ENCODE assay signal across 17 cellular contexts in genomic region chr5:42515504-42515903, GRCh38.
DNase-seq lines count a peak whose midpoint lies in the region; ATAC-seq, FAIRE-seq and TF ChIP-seq lines count a peak whose summit lies in the region.
"Had no signal": no experiment of that assay in that cellular context is flagged by ENCODE, and none has a peak within 500 bp of the region (broad histone marks: within the 10 kb centered on the region; RNA-seq: fewer than 3 reads in every experiment).

No MANE protein-coding gene starts in this region.

- TF ChIP-seq POLR2A in HepG2 (IDR thresholded peaks at IDR 0.05; ENCODE audit: insufficient read depth in 1 of 2, low read depth in 2 of 2, low read length in 2 of 2): no peak

- H2AFZ ChIP-seq in HepG2 (ENCODE audit: low read length): no peak overlapping the region
- H2AFZ ChIP-seq: GM23248 had no signal

- H3K4me2 ChIP-seq in HepG2 (ENCODE audit: low read depth, low read length): peak overlapping the region; percentile 9; the same call in 1 of the 2 replicates
- H3K4me2 ChIP-seq: BLaER1 treated with 17β-estradiol and CSF1 and Interleukin-3, amounts not matched to agents 10 nM and 100 nM had no signal

- H3K36me3 Mint-ChIP-seq in activated CD4-positive, alpha-beta memory T cell treated with anti-CD3 and anti-CD28 coated beads for 36 hours: no peaks in the 10 kb centered on the region
- H3K36me3 Mint-ChIP-seq: CD8-positive, alpha-beta T cell had no signal

- no peak overlapping the region for H3K9ac ChIP-seq in colonic mucosa (ENCODE audit: low read depth in 2 of 2, low read length in 2 of 2)
- H3K9ac ChIP-seq in HepG2 (ENCODE audit: insufficient read depth, low read depth, low read length): no peak overlapping the region
- H3K9ac ChIP-seq: BLaER1 treated with 17β-estradiol and CSF1 and Interleukin-3, amounts not matched to agents 10 nM and 100 nM; GM23248 had no signal

- CTCF ChIA-PET in HepG2 (lab: Yijun Ruan, JAX; ENCODE audit: low intra/inter-chr PET ratio, low total read pairs): no interaction called here
- CTCF ChIA-PET in activated CD4-positive, alpha-beta memory T cell treated with anti-CD3 and anti-CD28 coated beads for 36 hours (lab: Charles Lee): interaction anchor here (0.6 to 2.7 kb wide), 2 partner anchors 47 to 252 kb away, joined by 4 to 10 read pairs; no protein-coding TSS in a partner anchor

- POLR2A ChIA-PET in HepG2 (lab: Yijun Ruan, JAX): no interaction called here
- POLR2A ChIA-PET in activated CD4-positive, alpha-beta memory T cell treated with anti-CD3 and anti-CD28 coated beads for 36 hours (lab: Charles Lee): no interaction called here

- H3K79me2 ChIP-seq in HepG2 (ENCODE audit: insufficient read depth, low read length): no peaks in the 10 kb centered on the region

- H3K9me3 Mint-ChIP-seq in activated CD4-positive, alpha-beta memory T cell treated with anti-CD3 and anti-CD28 coated beads for 36 hours: no peaks in the 10 kb centered on the region
- H3K9me3 Mint-ChIP-seq: CD8-positive, alpha-beta T cell had no signal

- intact Hi-C loops in colonic mucosa (cut with DNase I): no loop called here
- intact Hi-C loops in HepG2 (cut with micrococcal nuclease; ENCODE audit: unreplicated experiment): loop anchor here (10.0 kb wide), 2 partner anchors 249 to 369 kb away; no protein-coding TSS in a partner anchor
- intact Hi-C loops in psoas muscle (cut with DNase I): loop anchor here (1.0 to 10.0 kb wide), 5 partner anchors 42 to 91 kb away; partner anchors contain the start of gene GHR (in 1 of the 2)
- intact Hi-C loops in activated CD4-positive, alpha-beta memory T cell treated with anti-CD3 and anti-CD28 coated beads for 36 hours (cut with micrococcal nuclease): no loop called here

- TF ChIP-seq RAD21 in HepG2 (CRISPR knock-in tag; IDR thresholded peaks at IDR 0.05): no peak

- H3K36me3 ChIP-seq in colonic mucosa (no peaks in the 10 kb centered on the region), HepG2 (replicated peaks in 1 of 2; ENCODE audit: control insufficient read depth in 1 of 2, insufficient read depth in 2 of 2, low read length in 2 of 2) (no peaks in the 10 kb centered on the region), psoas muscle (ENCODE audit: insufficient read depth in 1 of 2, low read depth in 1 of 2) (no peaks in the 10 kb centered on the region)

- no peaks in the 10 kb centered on the region for H3K27me3 Mint-ChIP-seq in activated CD4-positive, alpha-beta memory T cell treated with anti-CD3 and anti-CD28 coated beads for 36 hours
- H3K27me3 Mint-ChIP-seq: B cell had no signal

- TF ChIP-seq CTCF in colonic mucosa (IDR thresholded peaks at IDR 0.05) (no peak), HepG2 (CRISPR knock-in tag; IDR thresholded peaks at IDR 0.05) (no peak), psoas muscle (IDR thresholded peaks at IDR 0.05) (no peak)

- H3K27me3 ChIP-seq in colonic mucosa: no peaks in the 10 kb centered on the region
- no peaks in the 10 kb centered on the region for H3K27me3 ChIP-seq in HepG2 (ENCODE audit: control insufficient read depth in 1 of 2, insufficient read depth in 2 of 2, low read length in 2 of 2)
- H3K27me3 ChIP-seq in psoas muscle (ENCODE audit: insufficient read depth in 3 of 3, low read length in 2 of 3): no peaks in the 10 kb centered on the region
- H3K27me3 ChIP-seq: BLaER1 treated with 17β-estradiol and CSF1 and Interleukin-3, amounts not matched to agents 10 nM and 100 nM had no signal

- H3K4me1 ChIP-seq in colonic mucosa (no peaks in the 10 kb centered on the region), HepG2 (ENCODE audit: insufficient read depth, low read length) (peaks cover 32% of the 10 kb centered on the region), psoas muscle (peaks cover 62% of the 10 kb centered on the region)

- H3K4me1 Mint-ChIP-seq in activated CD4-positive, alpha-beta memory T cell treated with anti-CD3 and anti-CD28 coated beads for 36 hours (ENCODE audit: low read depth): no peaks in the 10 kb centered on the region
- H3K4me1 Mint-ChIP-seq: B cell had no signal

- H3K27ac Mint-ChIP-seq in activated CD4-positive, alpha-beta memory T cell treated with anti-CD3 and anti-CD28 coated beads for 36 hours: no peak overlapping the region
- H3K27ac Mint-ChIP-seq: B cell; CD8-positive, alpha-beta T cell had no signal

- TF ChIP-seq EP300 in HepG2 (IDR thresholded peaks at IDR 0.05; ENCODE audit: low read depth in 2 of 2, low read length in 2 of 2) (no peak), HepG2 (CRISPR knock-in tag; IDR thresholded peaks at IDR 0.05; ENCODE audit: borderline replicate concordance) (no peak)

- H3K4me3 Mint-ChIP-seq in activated CD4-positive, alpha-beta memory T cell treated with anti-CD3 and anti-CD28 coated beads for 36 hours: no peak overlapping the region
- H3K4me3 Mint-ChIP-seq: B cell; CD8-positive, alpha-beta T cell had no signal

- no peak for ATAC-seq in HepG2
- no peak for ATAC-seq in psoas muscle
- no peak for ATAC-seq in SK-N-SH treated with all-trans-retinoic acid at 6 μM for 48 hours
- ATAC-seq: CD8-positive, alpha-beta T cell had no signal

- no peaks in the 10 kb centered on the region for H4K20me1 ChIP-seq in HepG2 (ENCODE audit: insufficient read depth, low read length)

- no peak for DNase-seq in colonic mucosa
- DNase-seq in HepG2 (ENCODE audit: low spot score): peak; percentile 5
- no peak for DNase-seq in psoas muscle
- no peak for DNase-seq in activated CD4-positive, alpha-beta memory T cell treated with anti-CD3 and anti-CD28 coated beads for 36 hours
- DNase-seq in GM19240 (ENCODE audit: insufficient read length, low spot score): no peak
- DNase-seq: Calu3; CD8-positive, alpha-beta T cell; DMS79 treated with DMSO at 0.1 percent for 48 hours; GF-D8; GM23248; HCEC 1CT; IMR-90 had no signal

- in situ Hi-C loops in HepG2 (cut with HindIII; ENCODE audit: extremely low pct_ligation_motif_present, low pct_unique_long_range_greater_than_20kb): no loop called here

- H3K9me3 ChIP-seq in colonic mucosa: no peaks in the 10 kb centered on the region
- no peaks in the 10 kb centered on the region for H3K9me3 ChIP-seq in HepG2 (ENCODE audit: low read length)
- no peaks in the 10 kb centered on the region for H3K9me3 ChIP-seq in psoas muscle

- H3K27ac ChIP-seq in colonic mucosa (peak overlapping the region; percentile 42), HepG2 (ENCODE audit: extremely low read length, insufficient read depth, low read length) (no peak overlapping the region), psoas muscle (peak overlapping the region; percentile 88)
- H3K27ac ChIP-seq: BLaER1 treated with 17β-estradiol and CSF1 and Interleukin-3, amounts not matched to agents 10 nM and 100 nM; GM23248; HL-60 had no signal

- no TSS peak for BruUV-seq in HepG2 (replicated peaks; lab: Mats Ljungman, UMichigan)

- no peak for FAIRE-seq in HepG2 (lab: Jason Lieb, UNC)
- FAIRE-seq: H54 had no signal

- WGBS in HepG2 (ENCODE audit: low lambda C conversion rate): 50% methylated on average over 3 of the region's 3 CpGs
- 90 to 92% (median 90%) methylated on average over 3 of the region's 3 CpGs for WGBS in psoas muscle, 3 donors

- H3K4me3 ChIP-seq in colonic mucosa (no peak overlapping the region), HepG2 (replicated peaks in 1 of 3; ENCODE audit: insufficient read depth in 1 of 3, low read depth in 2 of 3, low read length in 3 of 3) (no peak overlapping the region), psoas muscle (no peak overlapping the region)
- H3K4me3 ChIP-seq: BLaER1 treated with 17β-estradiol and CSF1 and Interleukin-3, amounts not matched to agents 10 nM and 100 nM; GM23248 had no signal

TF ChIP-seq in HepG2, 621 proteins besides CTCF, POLR2A, EP300 and RAD21:
- no peak for TF ChIP-seq NFRKB (IDR thresholded peaks at IDR 0.05)
- TF ChIP-seq, protein P1, sequence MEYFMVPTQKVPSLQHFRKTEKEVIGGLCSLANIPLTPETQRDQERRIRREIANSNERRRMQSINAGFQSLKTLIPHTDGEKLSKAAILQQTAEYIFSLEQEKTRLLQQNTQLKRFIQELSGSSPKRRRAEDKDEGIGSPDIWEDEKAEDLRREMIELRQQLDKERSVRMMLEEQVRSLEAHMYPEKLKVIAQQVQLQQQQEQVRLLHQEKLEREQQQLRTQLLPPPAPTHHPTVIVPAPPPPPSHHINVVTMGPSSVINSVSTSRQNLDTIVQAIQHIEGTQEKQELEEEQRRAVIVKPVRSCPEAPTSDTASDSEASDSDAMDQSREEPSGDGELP (IDR thresholded peaks at IDR 0.05; ENCODE audit: borderline replicate concordance, low read depth): peak; percentile 51; the same call in 1 of the 2 replicates

TF ChIP-seq in SK-N-SH treated with all-trans-retinoic acid at 6 μM for 48 hours, 23 proteins besides CTCF, POLR2A, EP300 and RAD21 (continues in another document):
- TF ChIP-seq RARB (CRISPR knock-in tag; IDR thresholded peaks at IDR 0.05): no peak
- TF ChIP-seq, protein P2, sequence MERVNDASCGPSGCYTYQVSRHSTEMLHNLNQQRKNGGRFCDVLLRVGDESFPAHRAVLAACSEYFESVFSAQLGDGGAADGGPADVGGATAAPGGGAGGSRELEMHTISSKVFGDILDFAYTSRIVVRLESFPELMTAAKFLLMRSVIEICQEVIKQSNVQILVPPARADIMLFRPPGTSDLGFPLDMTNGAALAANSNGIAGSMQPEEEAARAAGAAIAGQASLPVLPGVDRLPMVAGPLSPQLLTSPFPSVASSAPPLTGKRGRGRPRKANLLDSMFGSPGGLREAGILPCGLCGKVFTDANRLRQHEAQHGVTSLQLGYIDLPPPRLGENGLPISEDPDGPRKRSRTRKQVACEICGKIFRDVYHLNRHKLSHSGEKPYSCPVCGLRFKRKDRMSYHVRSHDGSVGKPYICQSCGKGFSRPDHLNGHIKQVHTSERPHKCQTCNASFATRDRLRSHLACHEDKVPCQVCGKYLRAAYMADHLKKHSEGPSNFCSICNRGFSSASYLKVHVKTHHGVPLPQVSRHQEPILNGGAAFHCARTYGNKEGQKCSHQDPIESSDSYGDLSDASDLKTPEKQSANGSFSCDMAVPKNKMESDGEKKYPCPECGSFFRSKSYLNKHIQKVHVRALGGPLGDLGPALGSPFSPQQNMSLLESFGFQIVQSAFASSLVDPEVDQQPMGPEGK (CRISPR knock-in tag; IDR thresholded peaks at IDR 0.05; ENCODE audit: borderline replicate concordance): no peak
- no peak for TF ChIP-seq ZNF8 (CRISPR knock-in tag; IDR thresholded peaks at IDR 0.05)
- no peak for TF ChIP-seq TCF4 (CRISPR knock-in tag; IDR thresholded peaks at IDR 0.05; ENCODE audit: borderline replicate concordance)
- no peak for TF ChIP-seq ZFP30 (CRISPR knock-in tag; IDR thresholded peaks at IDR 0.05)

Comparison
In these comparisons a context has a peak if more than half of its experiments do, and no peak if none do; other contexts are left out.
1. intact Hi-C loops: an anchor here in HepG2 (10.0 kb wide) and psoas muscle (1.0 to 10.0 kb wide); none called in colonic mucosa and activated CD4-positive, alpha-beta memory T cell treated with anti-CD3 and anti-CD28 coated beads for 36 hours.